In genomic region chr9:131610231-131610761, GRCh38 we compare ENCODE assay signal across 9 cellular contexts.
A peak's percentile ranks its signal among the peaks of the same experiment; 100 is the strongest.
DNase-seq lines count a peak whose midpoint lies in the region; ATAC-seq and TF ChIP-seq lines count a peak whose summit lies in the region.
"Had no signal": no experiment of that assay in that cellular context is flagged by ENCODE, and none has a peak within 500 bp of the region (broad histone marks: within the 10 kb centered on the region; RNA-seq: fewer than 3 reads in every experiment).

No MANE protein-coding gene starts in this region.

- no peak overlapping the region for H4K91ac ChIP-seq in IMR-90 (ENCODE audit: insufficient read depth, low read depth, low read length)

- H4K5ac ChIP-seq in IMR-90 (ENCODE audit: low read depth, low read length), result no peak overlapping the region

- H3K14ac ChIP-seq in IMR-90 (replicated peaks; ENCODE audit: low read depth, low read length), result no peak overlapping the region; the same call in 1 of the 2 replicates

- H3K27me3 ChIP-seq in IMR-90 (ENCODE audit: control insufficient read depth, insufficient read depth, low read length), result no peaks in the 10 kb centered on the region
- no peaks in the 10 kb centered on the region for H3K27me3 ChIP-seq in tibial artery
- H3K27me3 ChIP-seq in A673 (replicated peaks; ENCODE audit: insufficient read depth, low read depth, low read length, poor library complexity), result no peaks in the 10 kb centered on the region

- no peak for TF ChIP-seq POLR2A in IMR-90 (IDR thresholded peaks at IDR 0.05; ENCODE audit: low read depth, low read length)

- H3K4me2 ChIP-seq in IMR-90 (ENCODE audit: low read depth, low read length), result no peak overlapping the region; the same call in 1 of the 2 replicates

- H2BK15ac ChIP-seq in IMR-90 (ENCODE audit: low read depth, low read length), result no peak overlapping the region; the same call in 2 of the 3 replicates

- no peak; the same call in 1 of the 2 replicates for ATAC-seq in IMR-90 (ENCODE audit: low read depth)
- no peak for ATAC-seq in memory B cell (ENCODE audit: low read depth)
- ATAC-seq in GM18517 (IDR thresholded peaks at IDR 0.05; ENCODE audit: unreplicated experiment), result no peak

- no peaks in the 10 kb centered on the region for H3K9me3 ChIP-seq in IMR-90 (ENCODE audit: control insufficient read depth, insufficient read depth, low read length)
- no peaks in the 10 kb centered on the region for H3K9me3 ChIP-seq in tibial artery
- H3K9me3 ChIP-seq in A673 (ENCODE audit: low read depth, low read length, poor library complexity, severe bottlenecking), result no peaks in the 10 kb centered on the region

- H3K27ac Mint-ChIP-seq in memory B cell, result peak overlapping the region; percentile 62

- H3K9me3 Mint-ChIP-seq in memory B cell, result no peaks in the 10 kb centered on the region
- H3K9me3 Mint-ChIP-seq: IgD-negative memory B cell had no signal

- CTCF ChIA-PET in IMR-90 (lab: Yijun Ruan, JAX), result interaction anchor here (1.0 to 2.2 kb wide), 3 partner anchors 12 to 130 kb away, joined by 3 to 9 read pairs (median 3); partner anchors contain the start of gene RAPGEF1
- CTCF ChIA-PET in A673 (lab: Charles Lee), result no interaction called here

- in situ Hi-C loops in IMR-90 (cut with MboI; ENCODE audit: low sequenced_read_pairs), result no loop called here

- H2BK5ac ChIP-seq in IMR-90 (ENCODE audit: low read depth, low read length, poor library complexity, severe bottlenecking), result no peak overlapping the region

- intact Hi-C loops in IMR-90 (cut with micrococcal nuclease), result no loop called here
- intact Hi-C loops in tibial artery (cut with DNase I; ENCODE audit: low total_unique reads), result no loop called here
- intact Hi-C loops in A673 (cut with micrococcal nuclease; ENCODE audit: unreplicated experiment), result no loop called here

- H3K9ac ChIP-seq in IMR-90 (ENCODE audit: low read depth, low read length), result no peak overlapping the region

- peak overlapping the region in 1 of 2 experiments; percentile 18; a peak in 1 of 4 replicates for H4K8ac ChIP-seq in IMR-90 (ENCODE audit: low read depth in 2 of 2, low read length in 2 of 2)

- H2AK5ac ChIP-seq in IMR-90 (ENCODE audit: low read depth, low read length), result peak overlapping the region; percentile 89

- H3K4me3 Mint-ChIP-seq in memory B cell, result no peak overlapping the region

- no peak overlapping the region for H3K56ac ChIP-seq in IMR-90 (ENCODE audit: extremely low read depth, insufficient read depth, low read length)

- POLR2A ChIA-PET in IMR-90 (lab: Charles Lee; ENCODE audit: unreplicated experiment) (no interaction called here), A673 (lab: Charles Lee; ENCODE audit: low non-redundant PET) (no interaction called here)

- H2AFZ ChIP-seq in IMR-90 (replicated peaks; ENCODE audit: low read length, poor library complexity), result no peak overlapping the region

- DNase-seq in IMR-90 (peak; percentile 87), cerebellum (ENCODE audit: low spot score) (peak; percentile 38), memory B cell (ENCODE audit: low spot score in 2 of 2) (no peak), tibial artery (peak; percentile 76 to 79), COLO668 (lab: John Stamatoyannopoulos, UW; ENCODE audit: unreplicated experiment) (no peak), A673 (ENCODE audit: low spot score) (no peak)
- DNase-seq: central memory CD4-positive, alpha-beta T cell had no signal

- peaks cover 4 to 22% of the 10 kb centered on the region in 2 experiments; a peak in 3 of 4 replicates for H3K79me1 ChIP-seq in IMR-90 (ENCODE audit: low read depth in 1 of 2, low read length in 2 of 2)

- peak overlapping the region; percentile 70 for H3K4ac ChIP-seq in IMR-90 (ENCODE audit: low read depth, low read length)

- no peak overlapping the region for H3K18ac ChIP-seq in IMR-90 (ENCODE audit: low read depth, low read length)

- no peak for TF ChIP-seq RAD21 in IMR-90 (IDR thresholded peaks at IDR 0.05; ENCODE audit: low read length)

- H4K20me1 ChIP-seq in IMR-90 (ENCODE audit: insufficient read depth, low read length), result peaks cover 10% of the 10 kb centered on the region

- peaks cover 42% of the 10 kb centered on the region for H3K9me1 ChIP-seq in IMR-90 (ENCODE audit: insufficient read depth, low read length)

- H3K36me3 ChIP-seq in IMR-90 (ENCODE audit: control insufficient read depth, insufficient read depth, low read length) (peaks cover 3% of the 10 kb centered on the region), tibial artery (peaks cover 19 to 35% (median 31%) of the 10 kb centered on the region in 3 donors), A673 (ENCODE audit: insufficient read depth, low read length, poor library complexity, severe bottlenecking) (peaks cover 6% of the 10 kb centered on the region)

- peaks cover 35% of the 10 kb centered on the region for H3K4me1 ChIP-seq in IMR-90 (ENCODE audit: control insufficient read depth, insufficient read depth, low read length)
- H3K4me1 ChIP-seq in tibial artery, result peaks cover 5 to 51% (median 42%) of the 10 kb centered on the region in 4 donors
- H3K4me1 ChIP-seq in A673 (ENCODE audit: insufficient read depth, low read length, poor library complexity, severe bottlenecking), result no peaks in the 10 kb centered on the region

- dilution Hi-C loops in IMR-90 (cut with HindIII; ENCODE audit: low sequenced_read_pairs, unreplicated experiment), result no loop called here

- no peak overlapping the region for H3K23ac ChIP-seq in IMR-90 (ENCODE audit: low read depth, low read length)

- peaks cover 15% of the 10 kb centered on the region for H3K4me1 Mint-ChIP-seq in memory B cell

- H2AK9ac ChIP-seq in IMR-90 (replicated peaks; ENCODE audit: low read depth, low read length, poor library complexity), result peak overlapping the region; percentile 13

- TF ChIP-seq CTCF in IMR-90 (conservative IDR thresholded peaks at IDR 0.05; ENCODE audit: low read depth, low read length) (no peak), tibial artery (IDR thresholded peaks at IDR 0.05) (no peak), A673 (conservative IDR thresholded peaks at IDR 0.05; ENCODE audit: low read depth, low read length) (no peak)

- H2BK120ac ChIP-seq in IMR-90 (ENCODE audit: low read depth, low read length), result 0 out of 2 replicates have a peak overlapping the region, but pooled peaks have one; percentile 3

- H3K4me3 ChIP-seq in IMR-90 (ENCODE audit: insufficient read depth, low read depth, low read length) (no peak overlapping the region), tibial artery (no peak overlapping the region), A673 (ENCODE audit: low read depth, low read length, poor library complexity, severe bottlenecking) (no peak overlapping the region)

- no peaks in the 10 kb centered on the region for H3K27me3 Mint-ChIP-seq in memory B cell
- H3K27me3 Mint-ChIP-seq: IgD-negative memory B cell had no signal

- WGBS in IMR-90 (ENCODE audit: extremely low coverage in 2 of 2, insufficient read length in 1 of 2), 2 experiments, result 53% methylated on average over 2 of the region's 7 CpGs; no CpG with 5 or more reads in 1 of the 2 experiments

- H3K36me3 Mint-ChIP-seq in memory B cell, result peaks cover 31% of the 10 kb centered on the region

- H3K27ac ChIP-seq in IMR-90 (ENCODE audit: insufficient read depth, low read length), result peak overlapping the region; percentile 38; the same call in 1 of the 2 replicates
- peak overlapping the region; percentile 66 to 73 for H3K27ac ChIP-seq in tibial artery
- H3K27ac ChIP-seq in A673 (ENCODE audit: low read depth, low read length, poor library complexity, severe bottlenecking), result no peak overlapping the region

- H2BK20ac ChIP-seq in IMR-90 (ENCODE audit: low read depth, low read length), result peak overlapping the region; percentile 1; the same call in 1 of the 2 replicates

- BruUV-seq in IMR-90 (replicated peaks; lab: Mats Ljungman, UMichigan) (no TSS peak), A673 (replicated peaks; lab: Mats Ljungman, UMichigan) (no TSS peak)

TF ChIP-seq in IMR-90, 13 proteins besides CTCF, POLR2A, EP300 and RAD21:
- no peak for TF ChIP-seq FOS (IDR thresholded peaks at IDR 0.05; ENCODE audit: low read depth, low read length)
- TF ChIP-seq CHD1 (IDR thresholded peaks at IDR 0.05; ENCODE audit: low read depth, low read length), result no peak
- no peak for TF ChIP-seq MAFK (IDR thresholded peaks at IDR 0.05; ENCODE audit: low read depth, low read length)
- no peak for TF ChIP-seq BHLHE40 (IDR thresholded peaks at IDR 0.05; ENCODE audit: low read depth, low read length)
- no peak for TF ChIP-seq SMC3 (IDR thresholded peaks at IDR 0.05; ENCODE audit: low read depth, low read length)
- TF ChIP-seq MAZ (IDR thresholded peaks at IDR 0.05; ENCODE audit: borderline replicate concordance, low read depth, low read length), result no peak
- TF ChIP-seq, protein P1, sequence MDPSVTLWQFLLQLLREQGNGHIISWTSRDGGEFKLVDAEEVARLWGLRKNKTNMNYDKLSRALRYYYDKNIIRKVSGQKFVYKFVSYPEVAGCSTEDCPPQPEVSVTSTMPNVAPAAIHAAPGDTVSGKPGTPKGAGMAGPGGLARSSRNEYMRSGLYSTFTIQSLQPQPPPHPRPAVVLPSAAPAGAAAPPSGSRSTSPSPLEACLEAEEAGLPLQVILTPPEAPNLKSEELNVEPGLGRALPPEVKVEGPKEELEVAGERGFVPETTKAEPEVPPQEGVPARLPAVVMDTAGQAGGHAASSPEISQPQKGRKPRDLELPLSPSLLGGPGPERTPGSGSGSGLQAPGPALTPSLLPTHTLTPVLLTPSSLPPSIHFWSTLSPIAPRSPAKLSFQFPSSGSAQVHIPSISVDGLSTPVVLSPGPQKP (IDR thresholded peaks at IDR 0.05; ENCODE audit: borderline replicate concordance, low read depth, low read length), result no peak
- no peak for TF ChIP-seq RFX5 (IDR thresholded peaks at IDR 0.05; ENCODE audit: low read depth, low read length)
- TF ChIP-seq CEBPB (IDR thresholded peaks at IDR 0.05; ENCODE audit: low read depth, low read length), result no peak
- TF ChIP-seq RCOR1 (IDR thresholded peaks at IDR 0.05; ENCODE audit: insufficient replicate concordance, low read length), result no peak
- no peak for TF ChIP-seq NFE2L2 (IDR thresholded peaks at IDR 0.05; ENCODE audit: low read depth, low read length)
- TF ChIP-seq USF2 (IDR thresholded peaks at IDR 0.05; ENCODE audit: low read depth, low read length), result no peak
- TF ChIP-seq MXI1 (IDR thresholded peaks at IDR 0.05; ENCODE audit: borderline replicate concordance, low read depth, low read length), result no peak
TF ChIP-seq in IMR-90: peak in this region for 0.

Comparison
In these comparisons a context has a peak if more than half of its experiments do, and no peak if none do; other contexts are left out.
1. DNase-seq: peak in IMR-90 (single experiment), cerebellum (single experiment) and tibial artery (2 of 2); none in memory B cell (0 of 2), COLO668 (single experiment) and A673 (single experiment).